8 cellular contexts compared by ENCODE assay signal in genomic region chr14:103336191-103336590, GRCh38. TPM values are rescaled to one million over a fixed set of nuclear protein-coding genes. Genes with fewer than 3 reads are reported as not detected.
A peak's percentile ranks its signal among the peaks of the same experiment; 100 is the strongest.
DNase-seq lines count a peak whose midpoint lies in the region; ATAC-seq and TF ChIP-seq lines count a peak whose summit lies in the region.

No MANE protein-coding gene starts in this region.

- TF ChIP-seq CTCF in A673 (conservative IDR thresholded peaks at IDR 0.05; ENCODE audit: low read depth, low read length) = no peak
- no peak for TF ChIP-seq CTCF in MCF 10A (IDR thresholded peaks at IDR 0.05; ENCODE audit: unreplicated experiment)

- in situ Hi-C loops in G401 (cut with HindIII; ENCODE audit: low sequenced_read_pairs) = no loop called here

- H3K9ac ChIP-seq in HUES6 (ENCODE audit: low read length) (no peak overlapping the region), mucosa of rectum (ENCODE audit: low read depth in 1 of 2, low read length in 2 of 2) (no peak overlapping the region)

- H3K4me3 ChIP-seq in A673 (ENCODE audit: low read depth, low read length, poor library complexity, severe bottlenecking) (peak overlapping the region; percentile 90), HUES6 (ENCODE audit: low read depth, low read length) (peak overlapping the region; percentile 99), mucosa of rectum (ENCODE audit: low read length in 2 of 2) (peak overlapping the region; percentile 88 to 92)

- peaks cover 70% of the 10 kb centered on the region for H3K36me3 Mint-ChIP-seq in MCF 10A (ENCODE audit: insufficient read depth, unreplicated experiment)

- H3K27me3 ChIP-seq in A673 (replicated peaks; ENCODE audit: insufficient read depth, low read depth, low read length, poor library complexity) (no peaks in the 10 kb centered on the region), HUES6 (ENCODE audit: control insufficient read depth, insufficient read depth, low read length) (no peaks in the 10 kb centered on the region), mucosa of rectum (ENCODE audit: control insufficient read depth in 2 of 2, insufficient read depth in 2 of 2, low read length in 2 of 2) (no peaks in the 10 kb centered on the region)

- peak overlapping the region; percentile 89 for H3K4me3 Mint-ChIP-seq in MCF 10A (ENCODE audit: unreplicated experiment)

- no peaks in the 10 kb centered on the region for H3K9me3 Mint-ChIP-seq in MCF 10A (ENCODE audit: unreplicated experiment)

- CTCF ChIA-PET in A673 (lab: Charles Lee) = no interaction called here
- CTCF ChIA-PET in MCF 10A (lab: Yijun Ruan, JAX) = interaction anchor here (0.6 to 5.3 kb wide), 4 partner anchors 48 to 231 kb away, joined by 3 to 36 read pairs (median 8); no protein-coding TSS in a partner anchor

- H3K4me1 Mint-ChIP-seq in MCF 10A (ENCODE audit: insufficient read depth, unreplicated experiment) = peaks cover 15% of the 10 kb centered on the region

- no peak overlapping the region for H3K27ac Mint-ChIP-seq in MCF 10A (ENCODE audit: low read depth, unreplicated experiment)

- H3K9me3 ChIP-seq in A673 (ENCODE audit: low read depth, low read length, poor library complexity, severe bottlenecking) = no peaks in the 10 kb centered on the region
- H3K9me3 ChIP-seq in HUES6 (ENCODE audit: control insufficient read depth, insufficient read depth, low read depth, low read length) = no peaks in the 10 kb centered on the region
- no peaks in the 10 kb centered on the region for H3K9me3 ChIP-seq in mucosa of rectum (ENCODE audit: control insufficient read depth in 2 of 2, low read length in 2 of 2)

- DNase-seq in A673 (ENCODE audit: low spot score) (no peak), MCF 10A (ENCODE audit: unreplicated experiment) (no peak), G401 (ENCODE audit: low spot score) (no peak)

- no peak for ATAC-seq in GM21526 (IDR thresholded peaks at IDR 0.05; ENCODE audit: low FRiP score, unreplicated experiment)
- no peak for ATAC-seq in HG02938 (IDR thresholded peaks at IDR 0.05; ENCODE audit: unreplicated experiment)
- no peak for ATAC-seq in GM21390 (IDR thresholded peaks at IDR 0.05; ENCODE audit: unreplicated experiment)

- no peaks in the 10 kb centered on the region for H3K27me3 Mint-ChIP-seq in MCF 10A (ENCODE audit: insufficient read depth, unreplicated experiment)

- BruUV-seq in A673 (replicated peaks; lab: Mats Ljungman, UMichigan) (no TSS peak), MCF 10A (replicated peaks; lab: Mats Ljungman, UMichigan) (no TSS peak)

- POLR2A ChIA-PET in A673 (lab: Charles Lee; ENCODE audit: low non-redundant PET) = interaction anchor here (1.7 kb wide), 1 partner anchor 9 kb away, joined by 5 read pairs; no protein-coding TSS in a partner anchor
- POLR2A ChIA-PET in MCF 10A (lab: Yijun Ruan, JAX) = interaction anchor here (0.7 to 5.9 kb wide), 12 partner anchors 8 to 207 kb away, joined by 3 to 49 read pairs (median 6); partner anchors contain the start of gene MARK3

- H3K36me3 ChIP-seq in A673 (ENCODE audit: insufficient read depth, low read length, poor library complexity, severe bottlenecking) (peaks cover 59% of the 10 kb centered on the region), HUES6 (ENCODE audit: control insufficient read depth, insufficient read depth, low read length) (peaks cover 66% of the 10 kb centered on the region), mucosa of rectum (ENCODE audit: control insufficient read depth in 2 of 2, insufficient read depth in 2 of 2, low read length in 2 of 2) (peaks cover 56 to 61% of the 10 kb centered on the region in 2 donors)

- H3K27ac ChIP-seq in A673 (ENCODE audit: low read depth, low read length, poor library complexity, severe bottlenecking) (no peak overlapping the region), HUES6 (ENCODE audit: low read depth, low read length) (no peak overlapping the region), mucosa of rectum (ENCODE audit: low read depth in 2 of 2, low read length in 2 of 2) (no peak overlapping the region)

- H3K4me1 ChIP-seq in A673 (ENCODE audit: insufficient read depth, low read length, poor library complexity, severe bottlenecking) (peaks cover 18% of the 10 kb centered on the region), HUES6 (ENCODE audit: control insufficient read depth, insufficient read depth, low read length) (peaks cover 11% of the 10 kb centered on the region), mucosa of rectum (ENCODE audit: control insufficient read depth in 2 of 2, insufficient read depth in 2 of 2, low read length in 2 of 2) (peaks cover 15 to 17% of the 10 kb centered on the region in 2 donors)

- intact Hi-C loops in A673 (cut with micrococcal nuclease; ENCODE audit: unreplicated experiment) (no loop called here), MCF 10A (cut with micrococcal nuclease) (no loop called here)

RNA-seq across cellular contexts. Expression of gene EIF5, which starts 2.2 kb away (rescaled TPM):
- 416 and 446 TPM in 2 replicates for total RNA-seq in A673 (2021)
- total RNA-seq in MCF 10A (2022) = 149 and 327 TPM in 2 replicates
- total RNA-seq in G401 (2014; rRNA removed; shearing (Covaris generic)) = 265 and 299 TPM in 2 replicates

RNA-seq across cellular contexts. Expression of gene MARK3, which starts 49.0 kb away (rescaled TPM):
- 94.4 and 101 TPM in 2 replicates for total RNA-seq in A673 (2021)
- total RNA-seq in MCF 10A (2022) = 102 and 130 TPM in 2 replicates
- total RNA-seq in G401 (2014; rRNA removed; shearing (Covaris generic)) = 47.9 and 84.8 TPM in 2 replicates
